ENCODE assay signal across 13 cellular contexts in genomic region chr1:76229279-76229977, GRCh38.
"Had no signal": no experiment of that assay in that cellular context is flagged by ENCODE, and none has a peak within 500 bp of the region (broad histone marks: within the 10 kb centered on the region; RNA-seq: fewer than 3 reads in every experiment).

No MANE protein-coding gene starts in this region.

- H3K4me3 Mint-ChIP-seq: activated CD4-positive, alpha-beta memory T cell treated with anti-CD3 and anti-CD28 coated beads for 36 hours; activated T-cell treated with anti-CD3 and anti-CD28 coated beads, Interleukin-2, amount 50 U/mL, for 4 hours; dendritic cell treated with granulocyte-macrophage colony-stimulating factor and Interleukin-4, amounts not matched to agents 40 ng/mL and 50 ng/mL, for 4 days; memory B cell had no signal

- H3K27ac ChIP-seq: brain microvascular endothelial cell, esophagus muscularis mucosa, skin epidermis, thyroid gland, uterus had no signal

- H3K27me3 Mint-ChIP-seq: activated CD4-positive, alpha-beta memory T cell treated with anti-CD3 and anti-CD28 coated beads for 36 hours; dendritic cell treated with granulocyte-macrophage colony-stimulating factor and Interleukin-4, amounts not matched to agents 40 ng/mL and 50 ng/mL, for 4 days; memory B cell had no signal

- H3K9me3 Mint-ChIP-seq: activated CD4-positive, alpha-beta memory T cell treated with anti-CD3 and anti-CD28 coated beads for 36 hours; activated T-cell treated with anti-CD3 and anti-CD28 coated beads, Interleukin-2, amount 50 U/mL, for 4 hours; dendritic cell treated with granulocyte-macrophage colony-stimulating factor and Interleukin-4, amounts not matched to agents 40 ng/mL and 50 ng/mL, for 4 days had no signal

- H3K4me3 ChIP-seq: esophagus muscularis mucosa, skin epidermis, thyroid gland, uterus had no signal

- H3K4me1 ChIP-seq: thyroid gland, uterus had no signal

- ATAC-seq: activated naive CD4-positive, alpha-beta T cell treated with anti-CD3 and anti-CD28 coated beads, Interleukin-2, amount 50 U/mL, for 72 hours; activated T-cell treated with anti-CD3 and anti-CD28 coated beads, Interleukin-2, amount 50 U/mL, for 4 hours had no signal

- H3K27me3 ChIP-seq: brain microvascular endothelial cell, esophagus muscularis mucosa, thyroid gland, uterus had no signal

- H3K27ac Mint-ChIP-seq: activated CD4-positive, alpha-beta memory T cell treated with anti-CD3 and anti-CD28 coated beads for 36 hours; activated naive CD4-positive, alpha-beta T cell treated with anti-CD3 and anti-CD28 coated beads, Interleukin-2, amount 50 U/mL, for 72 hours; dendritic cell treated with granulocyte-macrophage colony-stimulating factor and Interleukin-4, amounts not matched to agents 40 ng/mL and 50 ng/mL, for 4 days; memory B cell had no signal

- FAIRE-seq: islet of Langerhans had no signal

- H3K9me3 ChIP-seq: esophagus muscularis mucosa, thyroid gland, uterus had no signal

- H3K36me3 Mint-ChIP-seq: activated CD4-positive, alpha-beta memory T cell treated with anti-CD3 and anti-CD28 coated beads for 36 hours had no signal

- DNase-seq: activated CD4-positive, alpha-beta memory T cell treated with anti-CD3 and anti-CD28 coated beads for 36 hours; activated effector memory CD4-positive, alpha-beta T cell treated with anti-CD3 and anti-CD28 coated beads, Interleukin-2, amount 50 U/mL, for 16 hours; activated T-cell treated with anti-CD3 and anti-CD28 coated beads, Interleukin-2, amount 50 U/mL, for 4 hours; brain microvascular endothelial cell; cerebellar nuclear complex; thyroid gland; uterus had no signal

- H3K36me3 ChIP-seq: brain microvascular endothelial cell, esophagus muscularis mucosa, thyroid gland, uterus had no signal
